1 cellular context compared by ENCODE assay signal in the genomic region with DNA sequence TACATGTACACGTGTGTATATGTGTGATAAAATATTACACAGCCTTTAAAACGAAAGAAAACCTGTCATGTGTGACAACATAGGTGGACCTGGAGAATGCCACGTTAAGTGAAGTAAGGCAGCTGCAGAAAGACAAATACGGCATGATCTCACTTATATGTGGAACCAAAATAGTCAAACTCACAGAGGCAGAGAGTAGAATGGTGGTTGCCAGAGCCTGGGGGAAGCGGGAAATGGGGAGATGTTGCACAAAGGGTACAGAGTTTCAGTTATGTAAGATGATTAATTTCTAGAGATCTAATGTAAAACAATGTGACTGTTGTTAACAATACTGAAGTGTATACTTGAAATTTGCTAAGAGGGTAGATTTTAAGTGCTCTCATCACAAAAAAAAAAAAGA.
TF ChIP-seq lines count a peak whose summit lies in the region.

No MANE protein-coding gene starts in this region.

TF ChIP-seq in HepG2, 621 proteins besides CTCF, POLR2A, EP300 and RAD21 (continued from another document):
- TF ChIP-seq, protein P1, sequence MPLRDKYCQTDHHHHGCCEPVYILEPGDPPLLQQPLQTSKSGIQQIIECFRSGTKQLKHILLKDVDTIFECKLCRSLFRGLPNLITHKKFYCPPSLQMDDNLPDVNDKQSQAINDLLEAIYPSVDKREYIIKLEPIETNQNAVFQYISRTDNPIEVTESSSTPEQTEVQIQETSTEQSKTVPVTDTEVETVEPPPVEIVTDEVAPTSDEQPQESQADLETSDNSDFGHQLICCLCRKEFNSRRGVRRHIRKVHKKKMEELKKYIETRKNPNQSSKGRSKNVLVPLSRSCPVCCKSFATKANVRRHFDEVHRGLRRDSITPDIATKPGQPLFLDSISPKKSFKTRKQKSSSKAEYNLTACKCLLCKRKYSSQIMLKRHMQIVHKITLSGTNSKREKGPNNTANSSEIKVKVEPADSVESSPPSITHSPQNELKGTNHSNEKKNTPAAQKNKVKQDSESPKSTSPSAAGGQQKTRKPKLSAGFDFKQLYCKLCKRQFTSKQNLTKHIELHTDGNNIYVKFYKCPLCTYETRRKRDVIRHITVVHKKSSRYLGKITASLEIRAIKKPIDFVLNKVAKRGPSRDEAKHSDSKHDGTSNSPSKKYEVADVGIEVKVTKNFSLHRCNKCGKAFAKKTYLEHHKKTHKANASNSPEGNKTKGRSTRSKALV (CRISPR knock-in tag; IDR thresholded peaks at IDR 0.05), result no peak
- TF ChIP-seq ZNF263 (CRISPR knock-in tag; IDR thresholded peaks at IDR 0.05), result no peak
- TF ChIP-seq ZNF430 (CRISPR knock-in tag; IDR thresholded peaks at IDR 0.05), result no peak
- TF ChIP-seq, protein P2, sequence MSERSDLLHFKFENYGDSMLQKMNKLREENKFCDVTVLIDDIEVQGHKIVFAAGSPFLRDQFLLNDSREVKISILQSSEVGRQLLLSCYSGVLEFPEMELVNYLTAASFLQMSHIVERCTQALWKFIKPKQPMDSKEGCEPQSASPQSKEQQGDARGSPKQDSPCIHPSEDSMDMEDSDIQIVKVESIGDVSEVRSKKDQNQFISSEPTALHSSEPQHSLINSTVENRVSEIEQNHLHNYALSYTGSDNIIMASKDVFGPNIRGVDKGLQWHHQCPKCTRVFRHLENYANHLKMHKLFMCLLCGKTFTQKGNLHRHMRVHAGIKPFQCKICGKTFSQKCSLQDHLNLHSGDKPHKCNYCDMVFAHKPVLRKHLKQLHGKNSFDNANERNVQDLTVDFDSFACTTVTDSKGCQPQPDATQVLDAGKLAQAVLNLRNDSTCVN (CRISPR knock-in tag; IDR thresholded peaks at IDR 0.05; ENCODE audit: borderline replicate concordance), result no peak
- no peak for TF ChIP-seq ZNF782 (CRISPR knock-in tag; IDR thresholded peaks at IDR 0.05; ENCODE audit: borderline replicate concordance)
- TF ChIP-seq NFIB (CRISPR knock-in tag; IDR thresholded peaks at IDR 0.05; ENCODE audit: borderline replicate concordance), result no peak
